ENCODE assay signal across 1 cellular context in genomic region chr11:77351281-77351905, GRCh38.
TF ChIP-seq lines count a peak whose summit lies in the region.

No MANE protein-coding gene starts in this region.

TF ChIP-seq in GM12878, 131 proteins besides CTCF, POLR2A, EP300 and RAD21:
- TF ChIP-seq ZNF687 (IDR thresholded peaks at IDR 0.05) (no peak), ATF7 (IDR thresholded peaks at IDR 0.05; ENCODE audit: low read depth) (peak; percentile 45; the same call in 1 of the 2 replicates)
TF ChIP-seq in GM12878: peak in this region for 1.
